In the genomic region with DNA sequence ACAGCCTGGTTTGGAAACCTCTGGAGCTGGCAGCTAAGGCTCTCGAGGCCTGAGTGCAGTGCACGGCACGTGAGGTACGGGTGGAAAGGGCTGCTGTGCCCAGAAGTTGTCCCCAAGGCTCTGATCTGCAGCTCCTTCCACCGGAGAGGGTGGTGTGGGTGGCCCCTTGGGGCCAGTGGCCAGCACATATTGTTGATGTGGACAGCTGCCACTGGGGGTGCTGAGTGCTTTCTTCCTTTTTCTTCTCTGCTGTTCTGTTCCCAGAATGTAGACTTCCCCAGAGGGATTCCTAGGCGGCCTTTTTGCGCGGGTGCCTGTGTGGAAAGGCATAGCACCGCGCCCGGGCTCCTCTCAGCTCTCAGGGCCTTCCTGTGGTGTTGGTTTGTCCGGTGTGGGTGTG, we compare ENCODE assay signal across 9 cellular contexts.
"Had no signal": no experiment of that assay in that cellular context is flagged by ENCODE, and none has a peak within 500 bp of the region (broad histone marks: within the 10 kb centered on the region; RNA-seq: fewer than 3 reads in every experiment).

No MANE protein-coding gene starts in this region.

- H3K27me3 ChIP-seq: transverse colon had no signal

- H3K4me3 ChIP-seq: heart left ventricle, transverse colon had no signal

- H3K36me3 ChIP-seq: heart left ventricle, transverse colon had no signal

- H3K4me1 ChIP-seq: heart left ventricle, transverse colon had no signal

- DNase-seq: activated CD8-positive, alpha-beta T cell treated with anti-CD3 and anti-CD28 coated beads for 36 hours; activated naive CD4-positive, alpha-beta T cell; aorta; foreskin melanocyte; heart left ventricle; small intestine; SW 1271; transverse colon had no signal

- ATAC-seq: activated CD8-positive, alpha-beta T cell treated with anti-CD3 and anti-CD28 coated beads for 36 hours; heart left ventricle; stimulated activated effector memory CD8-positive, alpha-beta T cell treated with anti-CD3 and anti-CD28 coated beads, Interleukin-12 subunit alpha, Interleukin-12 subunit beta, amount 100 ng/mL, for 72 hours had no signal

- H3K9me3 ChIP-seq: transverse colon had no signal

- H3K27ac ChIP-seq: heart left ventricle, transverse colon had no signal
